Comparison of ENCODE assay signal across 1 cellular context in the genomic region with DNA sequence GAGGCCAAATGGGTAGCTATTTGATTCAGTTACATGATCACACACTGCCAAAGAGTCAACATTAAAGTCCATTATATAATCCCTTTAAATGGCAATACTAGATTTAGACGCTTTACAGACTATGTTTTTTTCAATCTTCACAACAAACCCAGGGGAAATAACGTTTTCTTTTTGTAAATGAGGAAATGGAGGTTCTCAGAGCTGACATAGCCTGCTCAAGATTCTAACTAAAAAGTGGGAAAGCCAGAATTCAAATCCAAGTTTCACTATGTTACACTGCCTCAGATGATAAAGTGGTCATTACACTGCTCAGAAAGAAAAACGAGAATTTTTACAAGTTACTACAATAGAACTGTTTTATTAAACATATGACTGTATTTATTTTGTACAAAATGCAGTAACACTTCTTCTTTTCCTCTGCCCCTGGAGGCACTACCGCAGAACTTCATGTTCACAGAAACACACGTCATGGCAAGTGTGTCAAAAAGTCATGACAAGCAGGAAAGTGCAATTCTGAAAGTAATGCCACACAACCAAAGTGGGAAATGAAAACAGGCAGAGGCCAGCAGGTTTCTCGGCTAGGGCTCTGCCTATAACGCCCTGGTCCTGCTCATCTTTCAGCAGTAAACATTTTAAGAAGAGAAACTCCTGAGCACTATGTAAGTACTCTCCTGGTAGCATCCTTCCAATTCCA.
A peak's percentile ranks its signal among the peaks of the same experiment; 100 is the strongest.
TF ChIP-seq lines count a peak whose summit lies in the region.

No MANE protein-coding gene starts in this region.

TF ChIP-seq in GM12878, 131 proteins besides CTCF, POLR2A, EP300 and RAD21 (continues in another document):
- TF ChIP-seq, protein P1, sequence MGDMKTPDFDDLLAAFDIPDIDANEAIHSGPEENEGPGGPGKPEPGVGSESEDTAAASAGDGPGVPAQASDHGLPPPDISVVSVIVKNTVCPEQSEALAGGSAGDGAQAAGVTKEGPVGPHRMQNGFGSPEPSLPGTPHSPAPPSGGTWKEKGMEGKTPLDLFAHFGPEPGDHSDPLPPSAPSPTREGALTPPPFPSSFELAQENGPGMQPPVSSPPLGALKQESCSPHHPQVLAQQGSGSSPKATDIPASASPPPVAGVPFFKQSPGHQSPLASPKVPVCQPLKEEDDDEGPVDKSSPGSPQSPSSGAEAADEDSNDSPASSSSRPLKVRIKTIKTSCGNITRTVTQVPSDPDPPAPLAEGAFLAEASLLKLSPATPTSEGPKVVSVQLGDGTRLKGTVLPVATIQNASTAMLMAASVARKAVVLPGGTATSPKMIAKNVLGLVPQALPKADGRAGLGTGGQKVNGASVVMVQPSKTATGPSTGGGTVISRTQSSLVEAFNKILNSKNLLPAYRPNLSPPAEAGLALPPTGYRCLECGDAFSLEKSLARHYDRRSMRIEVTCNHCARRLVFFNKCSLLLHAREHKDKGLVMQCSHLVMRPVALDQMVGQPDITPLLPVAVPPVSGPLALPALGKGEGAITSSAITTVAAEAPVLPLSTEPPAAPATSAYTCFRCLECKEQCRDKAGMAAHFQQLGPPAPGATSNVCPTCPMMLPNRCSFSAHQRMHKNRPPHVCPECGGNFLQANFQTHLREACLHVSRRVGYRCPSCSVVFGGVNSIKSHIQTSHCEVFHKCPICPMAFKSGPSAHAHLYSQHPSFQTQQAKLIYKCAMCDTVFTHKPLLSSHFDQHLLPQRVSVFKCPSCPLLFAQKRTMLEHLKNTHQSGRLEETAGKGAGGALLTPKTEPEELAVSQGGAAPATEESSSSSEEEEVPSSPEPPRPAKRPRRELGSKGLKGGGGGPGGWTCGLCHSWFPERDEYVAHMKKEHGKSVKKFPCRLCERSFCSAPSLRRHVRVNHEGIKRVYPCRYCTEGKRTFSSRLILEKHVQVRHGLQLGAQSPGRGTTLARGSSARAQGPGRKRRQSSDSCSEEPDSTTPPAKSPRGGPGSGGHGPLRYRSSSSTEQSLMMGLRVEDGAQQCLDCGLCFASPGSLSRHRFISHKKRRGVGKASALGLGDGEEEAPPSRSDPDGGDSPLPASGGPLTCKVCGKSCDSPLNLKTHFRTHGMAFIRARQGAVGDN (IDR thresholded peaks at IDR 0.05): peak; percentile 92
- TF ChIP-seq, protein P2, sequence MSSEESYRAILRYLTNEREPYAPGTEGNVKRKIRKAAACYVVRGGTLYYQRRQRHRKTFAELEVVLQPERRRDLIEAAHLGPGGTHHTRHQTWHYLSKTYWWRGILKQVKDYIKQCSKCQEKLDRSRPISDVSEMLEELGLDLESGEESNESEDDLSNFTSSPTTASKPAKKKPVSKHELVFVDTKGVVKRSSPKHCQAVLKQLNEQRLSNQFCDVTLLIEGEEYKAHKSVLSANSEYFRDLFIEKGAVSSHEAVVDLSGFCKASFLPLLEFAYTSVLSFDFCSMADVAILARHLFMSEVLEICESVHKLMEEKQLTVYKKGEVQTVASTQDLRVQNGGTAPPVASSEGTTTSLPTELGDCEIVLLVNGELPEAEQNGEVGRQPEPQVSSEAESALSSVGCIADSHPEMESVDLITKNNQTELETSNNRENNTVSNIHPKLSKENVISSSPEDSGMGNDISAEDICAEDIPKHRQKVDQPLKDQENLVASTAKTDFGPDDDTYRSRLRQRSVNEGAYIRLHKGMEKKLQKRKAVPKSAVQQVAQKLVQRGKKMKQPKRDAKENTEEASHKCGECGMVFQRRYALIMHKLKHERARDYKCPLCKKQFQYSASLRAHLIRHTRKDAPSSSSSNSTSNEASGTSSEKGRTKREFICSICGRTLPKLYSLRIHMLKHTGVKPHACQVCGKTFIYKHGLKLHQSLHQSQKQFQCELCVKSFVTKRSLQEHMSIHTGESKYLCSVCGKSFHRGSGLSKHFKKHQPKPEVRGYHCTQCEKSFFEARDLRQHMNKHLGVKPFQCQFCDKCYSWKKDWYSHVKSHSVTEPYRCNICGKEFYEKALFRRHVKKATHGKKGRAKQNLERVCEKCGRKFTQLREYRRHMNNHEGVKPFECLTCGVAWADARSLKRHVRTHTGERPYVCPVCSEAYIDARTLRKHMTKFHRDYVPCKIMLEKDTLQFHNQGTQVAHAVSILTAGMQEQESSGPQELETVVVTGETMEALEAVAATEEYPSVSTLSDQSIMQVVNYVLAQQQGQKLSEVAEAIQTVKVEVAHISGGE (CRISPR knock-in tag; IDR thresholded peaks at IDR 0.05): no peak
- TF ChIP-seq FOXM1 (IDR thresholded peaks at IDR 0.05; ENCODE audit: low read depth, low read length) (no peak), SMAD5 (IDR thresholded peaks at IDR 0.05; ENCODE audit: low read depth) (no peak), CREB1 (IDR thresholded peaks at IDR 0.05; ENCODE audit: low read depth) (peak; percentile 83), SUZ12 (IDR thresholded peaks at IDR 0.05; ENCODE audit: unreplicated experiment) (no peak), CHD2 (IDR thresholded peaks at IDR 0.05; ENCODE audit: borderline replicate concordance, low read depth, low read length) (peak; percentile 61; the same call in 1 of the 2 replicates), GABPA (IDR thresholded peaks at IDR 0.05; ENCODE audit: low read depth) (no peak), RFX5 (IDR thresholded peaks at IDR 0.05; ENCODE audit: low read depth, low read length) (no peak), BMI1 (IDR thresholded peaks at IDR 0.05; ENCODE audit: borderline replicate concordance) (no peak), KDM1A (IDR thresholded peaks at IDR 0.05; ENCODE audit: borderline replicate concordance) (no peak), MXI1 (IDR thresholded peaks at IDR 0.05; ENCODE audit: low read depth, low read length) (no peak), CBX3 (IDR thresholded peaks at IDR 0.05; ENCODE audit: borderline replicate concordance, low read depth) (no peak), SPI1 (IDR thresholded peaks at IDR 0.05; ENCODE audit: borderline replicate concordance, insufficient read depth, low read depth, low read length) (peak; percentile 61), NR2C1 (IDR thresholded peaks at IDR 0.05) (no peak), NR2C2 (IDR thresholded peaks at IDR 0.05; ENCODE audit: borderline replicate concordance, control insufficient read depth, insufficient read length, low read depth) (no peak), ZNF622 (IDR thresholded peaks at IDR 0.05) (no peak), LARP7 (IDR thresholded peaks at IDR 0.05) (no peak)
- TF ChIP-seq, protein P3, sequence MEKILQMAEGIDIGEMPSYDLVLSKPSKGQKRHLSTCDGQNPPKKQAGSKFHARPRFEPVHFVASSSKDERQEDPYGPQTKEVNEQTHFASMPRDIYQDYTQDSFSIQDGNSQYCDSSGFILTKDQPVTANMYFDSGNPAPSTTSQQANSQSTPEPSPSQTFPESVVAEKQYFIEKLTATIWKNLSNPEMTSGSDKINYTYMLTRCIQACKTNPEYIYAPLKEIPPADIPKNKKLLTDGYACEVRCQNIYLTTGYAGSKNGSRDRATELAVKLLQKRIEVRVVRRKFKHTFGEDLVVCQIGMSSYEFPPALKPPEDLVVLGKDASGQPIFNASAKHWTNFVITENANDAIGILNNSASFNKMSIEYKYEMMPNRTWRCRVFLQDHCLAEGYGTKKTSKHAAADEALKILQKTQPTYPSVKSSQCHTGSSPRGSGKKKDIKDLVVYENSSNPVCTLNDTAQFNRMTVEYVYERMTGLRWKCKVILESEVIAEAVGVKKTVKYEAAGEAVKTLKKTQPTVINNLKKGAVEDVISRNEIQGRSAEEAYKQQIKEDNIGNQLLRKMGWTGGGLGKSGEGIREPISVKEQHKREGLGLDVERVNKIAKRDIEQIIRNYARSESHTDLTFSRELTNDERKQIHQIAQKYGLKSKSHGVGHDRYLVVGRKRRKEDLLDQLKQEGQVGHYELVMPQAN (conservative IDR thresholded peaks at IDR 0.05): no peak
- TF ChIP-seq, protein P4, sequence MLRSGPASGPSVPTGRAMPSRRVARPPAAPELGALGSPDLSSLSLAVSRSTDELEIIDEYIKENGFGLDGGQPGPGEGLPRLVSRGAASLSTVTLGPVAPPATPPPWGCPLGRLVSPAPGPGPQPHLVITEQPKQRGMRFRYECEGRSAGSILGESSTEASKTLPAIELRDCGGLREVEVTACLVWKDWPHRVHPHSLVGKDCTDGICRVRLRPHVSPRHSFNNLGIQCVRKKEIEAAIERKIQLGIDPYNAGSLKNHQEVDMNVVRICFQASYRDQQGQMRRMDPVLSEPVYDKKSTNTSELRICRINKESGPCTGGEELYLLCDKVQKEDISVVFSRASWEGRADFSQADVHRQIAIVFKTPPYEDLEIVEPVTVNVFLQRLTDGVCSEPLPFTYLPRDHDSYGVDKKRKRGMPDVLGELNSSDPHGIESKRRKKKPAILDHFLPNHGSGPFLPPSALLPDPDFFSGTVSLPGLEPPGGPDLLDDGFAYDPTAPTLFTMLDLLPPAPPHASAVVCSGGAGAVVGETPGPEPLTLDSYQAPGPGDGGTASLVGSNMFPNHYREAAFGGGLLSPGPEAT (IDR thresholded peaks at IDR 0.05; ENCODE audit: low read depth): peak; percentile 86
- TF ChIP-seq, protein P5, sequence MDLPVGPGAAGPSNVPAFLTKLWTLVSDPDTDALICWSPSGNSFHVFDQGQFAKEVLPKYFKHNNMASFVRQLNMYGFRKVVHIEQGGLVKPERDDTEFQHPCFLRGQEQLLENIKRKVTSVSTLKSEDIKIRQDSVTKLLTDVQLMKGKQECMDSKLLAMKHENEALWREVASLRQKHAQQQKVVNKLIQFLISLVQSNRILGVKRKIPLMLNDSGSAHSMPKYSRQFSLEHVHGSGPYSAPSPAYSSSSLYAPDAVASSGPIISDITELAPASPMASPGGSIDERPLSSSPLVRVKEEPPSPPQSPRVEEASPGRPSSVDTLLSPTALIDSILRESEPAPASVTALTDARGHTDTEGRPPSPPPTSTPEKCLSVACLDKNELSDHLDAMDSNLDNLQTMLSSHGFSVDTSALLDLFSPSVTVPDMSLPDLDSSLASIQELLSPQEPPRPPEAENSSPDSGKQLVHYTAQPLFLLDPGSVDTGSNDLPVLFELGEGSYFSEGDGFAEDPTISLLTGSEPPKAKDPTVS (IDR thresholded peaks at IDR 0.05; ENCODE audit: low read depth, low read length): no peak
- TF ChIP-seq, protein P6, sequence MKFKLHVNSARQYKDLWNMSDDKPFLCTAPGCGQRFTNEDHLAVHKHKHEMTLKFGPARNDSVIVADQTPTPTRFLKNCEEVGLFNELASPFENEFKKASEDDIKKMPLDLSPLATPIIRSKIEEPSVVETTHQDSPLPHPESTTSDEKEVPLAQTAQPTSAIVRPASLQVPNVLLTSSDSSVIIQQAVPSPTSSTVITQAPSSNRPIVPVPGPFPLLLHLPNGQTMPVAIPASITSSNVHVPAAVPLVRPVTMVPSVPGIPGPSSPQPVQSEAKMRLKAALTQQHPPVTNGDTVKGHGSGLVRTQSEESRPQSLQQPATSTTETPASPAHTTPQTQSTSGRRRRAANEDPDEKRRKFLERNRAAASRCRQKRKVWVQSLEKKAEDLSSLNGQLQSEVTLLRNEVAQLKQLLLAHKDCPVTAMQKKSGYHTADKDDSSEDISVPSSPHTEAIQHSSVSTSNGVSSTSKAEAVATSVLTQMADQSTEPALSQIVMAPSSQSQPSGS (IDR thresholded peaks at IDR 0.05; ENCODE audit: low read length): peak; percentile 77
- TF ChIP-seq, protein P7, sequence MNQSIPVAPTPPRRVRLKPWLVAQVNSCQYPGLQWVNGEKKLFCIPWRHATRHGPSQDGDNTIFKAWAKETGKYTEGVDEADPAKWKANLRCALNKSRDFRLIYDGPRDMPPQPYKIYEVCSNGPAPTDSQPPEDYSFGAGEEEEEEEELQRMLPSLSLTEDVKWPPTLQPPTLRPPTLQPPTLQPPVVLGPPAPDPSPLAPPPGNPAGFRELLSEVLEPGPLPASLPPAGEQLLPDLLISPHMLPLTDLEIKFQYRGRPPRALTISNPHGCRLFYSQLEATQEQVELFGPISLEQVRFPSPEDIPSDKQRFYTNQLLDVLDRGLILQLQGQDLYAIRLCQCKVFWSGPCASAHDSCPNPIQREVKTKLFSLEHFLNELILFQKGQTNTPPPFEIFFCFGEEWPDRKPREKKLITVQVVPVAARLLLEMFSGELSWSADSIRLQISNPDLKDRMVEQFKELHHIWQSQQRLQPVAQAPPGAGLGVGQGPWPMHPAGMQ (IDR thresholded peaks at IDR 0.05; ENCODE audit: borderline replicate concordance): no peak
- TF ChIP-seq, protein P8, sequence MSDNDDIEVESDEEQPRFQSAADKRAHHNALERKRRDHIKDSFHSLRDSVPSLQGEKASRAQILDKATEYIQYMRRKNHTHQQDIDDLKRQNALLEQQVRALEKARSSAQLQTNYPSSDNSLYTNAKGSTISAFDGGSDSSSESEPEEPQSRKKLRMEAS (IDR thresholded peaks at IDR 0.05; ENCODE audit: low read depth, low read length): no peak
- TF ChIP-seq, protein P9, sequence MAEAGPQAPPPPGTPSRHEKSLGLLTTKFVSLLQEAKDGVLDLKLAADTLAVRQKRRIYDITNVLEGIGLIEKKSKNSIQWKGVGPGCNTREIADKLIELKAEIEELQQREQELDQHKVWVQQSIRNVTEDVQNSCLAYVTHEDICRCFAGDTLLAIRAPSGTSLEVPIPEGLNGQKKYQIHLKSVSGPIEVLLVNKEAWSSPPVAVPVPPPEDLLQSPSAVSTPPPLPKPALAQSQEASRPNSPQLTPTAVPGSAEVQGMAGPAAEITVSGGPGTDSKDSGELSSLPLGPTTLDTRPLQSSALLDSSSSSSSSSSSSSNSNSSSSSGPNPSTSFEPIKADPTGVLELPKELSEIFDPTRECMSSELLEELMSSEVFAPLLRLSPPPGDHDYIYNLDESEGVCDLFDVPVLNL (IDR thresholded peaks at IDR 0.05; ENCODE audit: low read depth, low read length): no peak
- TF ChIP-seq, protein P10, sequence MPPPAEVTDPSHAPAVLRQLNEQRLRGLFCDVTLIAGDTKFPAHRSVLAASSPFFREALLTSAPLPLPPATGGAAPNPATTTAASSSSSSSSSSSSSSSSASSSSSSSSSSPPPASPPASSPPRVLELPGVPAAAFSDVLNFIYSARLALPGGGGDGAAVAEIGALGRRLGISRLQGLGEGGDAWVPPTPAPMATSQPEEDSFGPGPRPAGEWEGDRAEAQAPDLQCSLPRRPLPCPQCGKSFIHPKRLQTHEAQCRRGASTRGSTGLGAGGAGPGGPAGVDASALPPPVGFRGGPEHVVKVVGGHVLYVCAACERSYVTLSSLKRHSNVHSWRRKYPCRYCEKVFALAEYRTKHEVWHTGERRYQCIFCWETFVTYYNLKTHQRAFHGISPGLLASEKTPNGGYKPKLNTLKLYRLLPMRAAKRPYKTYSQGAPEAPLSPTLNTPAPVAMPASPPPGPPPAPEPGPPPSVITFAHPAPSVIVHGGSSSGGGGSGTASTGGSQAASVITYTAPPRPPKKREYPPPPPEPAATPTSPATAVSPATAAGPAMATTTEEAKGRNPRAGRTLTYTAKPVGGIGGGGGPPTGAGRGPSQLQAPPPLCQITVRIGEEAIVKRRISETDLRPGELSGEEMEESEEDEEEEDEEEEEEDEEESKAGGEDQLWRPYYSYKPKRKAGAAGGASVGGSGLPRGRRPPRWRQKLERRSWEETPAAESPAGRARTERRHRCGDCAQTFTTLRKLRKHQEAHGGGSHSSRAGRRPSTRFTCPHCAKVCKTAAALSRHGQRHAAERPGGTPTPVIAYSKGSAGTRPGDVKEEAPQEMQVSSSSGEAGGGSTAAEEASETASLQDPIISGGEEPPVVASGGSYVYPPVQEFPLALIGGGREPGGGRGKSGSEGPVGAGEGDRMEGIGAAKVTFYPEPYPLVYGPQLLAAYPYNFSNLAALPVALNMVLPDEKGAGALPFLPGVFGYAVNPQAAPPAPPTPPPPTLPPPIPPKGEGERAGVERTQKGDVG (CRISPR knock-in tag; IDR thresholded peaks at IDR 0.05): no peak
- TF ChIP-seq, protein P11, sequence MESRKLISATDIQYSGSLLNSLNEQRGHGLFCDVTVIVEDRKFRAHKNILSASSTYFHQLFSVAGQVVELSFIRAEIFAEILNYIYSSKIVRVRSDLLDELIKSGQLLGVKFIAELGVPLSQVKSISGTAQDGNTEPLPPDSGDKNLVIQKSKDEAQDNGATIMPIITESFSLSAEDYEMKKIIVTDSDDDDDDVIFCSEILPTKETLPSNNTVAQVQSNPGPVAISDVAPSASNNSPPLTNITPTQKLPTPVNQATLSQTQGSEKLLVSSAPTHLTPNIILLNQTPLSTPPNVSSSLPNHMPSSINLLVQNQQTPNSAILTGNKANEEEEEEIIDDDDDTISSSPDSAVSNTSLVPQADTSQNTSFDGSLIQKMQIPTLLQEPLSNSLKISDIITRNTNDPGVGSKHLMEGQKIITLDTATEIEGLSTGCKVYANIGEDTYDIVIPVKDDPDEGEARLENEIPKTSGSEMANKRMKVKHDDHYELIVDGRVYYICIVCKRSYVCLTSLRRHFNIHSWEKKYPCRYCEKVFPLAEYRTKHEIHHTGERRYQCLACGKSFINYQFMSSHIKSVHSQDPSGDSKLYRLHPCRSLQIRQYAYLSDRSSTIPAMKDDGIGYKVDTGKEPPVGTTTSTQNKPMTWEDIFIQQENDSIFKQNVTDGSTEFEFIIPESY (IDR thresholded peaks at IDR 0.05): no peak
